Comparison of ENCODE assay signal across 10 cellular contexts in genomic region chr19:10730932-10731331, GRCh38. TPM values are rescaled to one million over a fixed set of nuclear protein-coding genes. Genes with fewer than 3 reads are reported as not detected.
DNase-seq lines count a peak whose midpoint lies in the region; ATAC-seq and TF ChIP-seq lines count a peak whose summit lies in the region.
"Had no signal": no experiment of that assay in that cellular context is flagged by ENCODE, and none has a peak within 500 bp of the region (broad histone marks: within the 10 kb centered on the region; RNA-seq: fewer than 3 reads in every experiment).

No MANE protein-coding gene starts in this region.

- intact Hi-C loops in activated CD8-positive, alpha-beta T cell treated with anti-CD3 and anti-CD28 coated beads for 36 hours (cut with micrococcal nuclease) = no loop called here
- intact Hi-C loops in left ventricle myocardium inferior (cut with micrococcal nuclease) (no loop called here), spleen (cut with DNase I; ENCODE audit: low total_unique reads) (no loop called here)

- peaks cover 4% of the 10 kb centered on the region for H3K9me3 Mint-ChIP-seq in activated CD8-positive, alpha-beta T cell treated with anti-CD3 and anti-CD28 coated beads for 36 hours
- H3K9me3 Mint-ChIP-seq in glutamatergic neuron (ENCODE audit: unreplicated experiment) = peaks cover 6% of the 10 kb centered on the region

- POLR2A ChIA-PET in activated CD8-positive, alpha-beta T cell treated with anti-CD3 and anti-CD28 coated beads for 36 hours (lab: Charles Lee) = interaction anchor here (0.6 to 1.7 kb wide), 3 partner anchors 9 to 28 kb away, joined by 3 to 9 read pairs (median 8); partner anchors contain the start of gene DNM2

- H3K36me3 Mint-ChIP-seq in activated CD8-positive, alpha-beta T cell treated with anti-CD3 and anti-CD28 coated beads for 36 hours (ENCODE audit: low read depth) = peaks cover 24% of the 10 kb centered on the region
- H3K36me3 Mint-ChIP-seq in glutamatergic neuron (ENCODE audit: unreplicated experiment) = no peaks in the 10 kb centered on the region

- H3K27ac ChIP-seq in HL-60 (replicated peaks) (peak overlapping the region; percentile 32), left ventricle myocardium inferior (replicated peaks) (peak overlapping the region; percentile 75), spleen (peak overlapping the region; percentile 57 to 89 (median 85))

- TF ChIP-seq CTCF in HL-60 (IDR thresholded peaks at IDR 0.05; ENCODE audit: insufficient read depth, low read length) (no peak), left ventricle myocardium inferior (IDR thresholded peaks at IDR 0.05; ENCODE audit: borderline replicate concordance) (no peak), spleen (IDR thresholded peaks at IDR 0.05 in 8 of 11, conservative IDR thresholded peaks at IDR 0.05 in 3 of 11) (no peak), glutamatergic neuron (IDR thresholded peaks at IDR 0.05; ENCODE audit: partially characterized antibody, unreplicated experiment) (no peak)
- TF ChIP-seq CTCF in activated CD8-positive, alpha-beta T cell treated with anti-CD3 and anti-CD28 coated beads for 36 hours (IDR thresholded peaks at IDR 0.05) = no peak

- peaks cover 47% of the 10 kb centered on the region for H3K4me1 Mint-ChIP-seq in activated CD8-positive, alpha-beta T cell treated with anti-CD3 and anti-CD28 coated beads for 36 hours (ENCODE audit: low read depth)
- H3K4me1 Mint-ChIP-seq in glutamatergic neuron (ENCODE audit: low read depth, unreplicated experiment) = peaks cover 8% of the 10 kb centered on the region

- CTCF ChIA-PET in activated CD8-positive, alpha-beta T cell treated with anti-CD3 and anti-CD28 coated beads for 36 hours (lab: Charles Lee) = interaction anchor here (1.0 to 1.6 kb wide), 9 partner anchors 12 to 134 kb away, joined by 3 to 9 read pairs (median 4); no protein-coding TSS in a partner anchor

- H3K27me3 Mint-ChIP-seq in activated CD8-positive, alpha-beta T cell treated with anti-CD3 and anti-CD28 coated beads for 36 hours = no peaks in the 10 kb centered on the region
- H3K27me3 Mint-ChIP-seq in glutamatergic neuron (ENCODE audit: unreplicated experiment) = no peaks in the 10 kb centered on the region

- H3K4me1 ChIP-seq in left ventricle myocardium inferior = peaks cover 91% of the 10 kb centered on the region
- H3K4me1 ChIP-seq in spleen = peaks cover 23 to 100% (median 76%) of the 10 kb centered on the region in 6 donors
- H3K4me1 ChIP-seq: pancreas had no signal

- H3K27me3 ChIP-seq in HL-60 (ENCODE audit: insufficient read depth, poor library complexity, severe bottlenecking) (no peaks in the 10 kb centered on the region), left ventricle myocardium inferior (ENCODE audit: low read depth) (no peaks in the 10 kb centered on the region), spleen (replicated peaks in 1 of 7) (no peaks in the 10 kb centered on the region)
- H3K27me3 ChIP-seq: pancreas had no signal

- ATAC-seq in activated CD8-positive, alpha-beta T cell treated with anti-CD3 and anti-CD28 coated beads for 36 hours = no peak

- WGBS in spleen, 5 donors = 53 to 95% (median 70%) methylated on average over 5 to 12 of the region's 12 CpGs

- no peaks in the 10 kb centered on the region for H3K9me3 ChIP-seq in left ventricle myocardium inferior (replicated peaks)
- H3K9me3 ChIP-seq in spleen = no peaks in the 10 kb centered on the region
- H3K9me3 ChIP-seq: pancreas had no signal

- no peak for TF ChIP-seq POLR2A in spleen (IDR thresholded peaks at IDR 0.05)

- peak overlapping the region; percentile 60 for H3K4me3 Mint-ChIP-seq in activated CD8-positive, alpha-beta T cell treated with anti-CD3 and anti-CD28 coated beads for 36 hours
- no peak overlapping the region for H3K4me3 Mint-ChIP-seq in glutamatergic neuron (ENCODE audit: unreplicated experiment)

- H3K27ac Mint-ChIP-seq in activated CD8-positive, alpha-beta T cell treated with anti-CD3 and anti-CD28 coated beads for 36 hours = peak overlapping the region; percentile 87
- H3K27ac Mint-ChIP-seq in glutamatergic neuron (ENCODE audit: unreplicated experiment) = no peak overlapping the region

- H3K36me3 ChIP-seq in left ventricle myocardium inferior (no peaks in the 10 kb centered on the region), spleen (peaks cover 0 to 22% (median 0%) of the 10 kb centered on the region in 6 donors)
- H3K36me3 ChIP-seq: pancreas had no signal

- DNase-seq in HL-60 (ENCODE audit: low read depth in 1 of 2, low spot score in 1 of 2) = no peak
- DNase-seq in activated CD8-positive, alpha-beta T cell treated with anti-CD3 and anti-CD28 coated beads for 36 hours = no peak
- DNase-seq in left ventricle myocardium inferior = peak; percentile 39
- DNase-seq in spleen = peak; percentile 80
- DNase-seq in glutamatergic neuron = no peak
- no peak for DNase-seq in stimulated activated naive CD4-positive, alpha-beta T cell (lab: John Stamatoyannopoulos, UW)
- DNase-seq in mucosa of gallbladder (ENCODE audit: low spot score) = no peak
- DNase-seq: EL, NCI-H510A had no signal

- no peak overlapping the region for H3K4me3 ChIP-seq in HL-60 (replicated peaks; ENCODE audit: insufficient read depth, low read length)
- H3K4me3 ChIP-seq in left ventricle myocardium inferior = no peak overlapping the region
- peak overlapping the region in 1 of 8 donors; percentile 50 for H3K4me3 ChIP-seq in spleen
- H3K4me3 ChIP-seq: pancreas had no signal

RNA-seq across cellular contexts. Expression of gene DNM2, which starts 13.1 kb away (rescaled TPM):
- total RNA-seq in activated CD8-positive, alpha-beta T cell treated with anti-CD3 and anti-CD28 coated beads for 36 hours = 100 to 1,000 TPM; 151 to 153 TPM
- 156 TPM for total RNA-seq in left ventricle myocardium inferior
- 100 to 1,000 TPM; 175 to 298 (median 197) TPM for total RNA-seq in spleen
- 100 to 1,000 TPM in 1 of 3 donors, 10 to 100 TPM in 2; 57.1 to 104 (median 89.0) TPM for polyA plus RNA-seq in spleen
- total RNA-seq in glutamatergic neuron (ENCODE audit: unreplicated experiment) = 227 TPM
- 227 TPM for total RNA-seq in mucosa of gallbladder

RNA-seq across cellular contexts. Expression of gene QTRT1, which starts 29.7 kb away (rescaled TPM):
- 10 to 100 TPM; 56.8 to 61.8 TPM for total RNA-seq in activated CD8-positive, alpha-beta T cell treated with anti-CD3 and anti-CD28 coated beads for 36 hours
- total RNA-seq in left ventricle myocardium inferior = 30.5 TPM
- total RNA-seq in spleen = 10 to 100 TPM; 20.6 to 49.4 (median 33.6) TPM
- 100 to 1,000 TPM in 2 of 3 donors, 10 to 100 TPM in 1; 65.3 to 114 (median 111) TPM for polyA plus RNA-seq in spleen
- 35.1 TPM for total RNA-seq in glutamatergic neuron (ENCODE audit: unreplicated experiment)
- 48.2 TPM for total RNA-seq in mucosa of gallbladder

Comparison
In these comparisons a context has a peak if more than half of its experiments do, and no peak if none do; other contexts are left out.
1. DNase-seq: peak in left ventricle myocardium inferior (single experiment) and spleen (single experiment); none in HL-60 (0 of 2), activated CD8-positive, alpha-beta T cell treated with anti-CD3 and anti-CD28 coated beads for 36 hours (single experiment), glutamatergic neuron (single experiment), stimulated activated naive CD4-positive, alpha-beta T cell (0 of 6) and mucosa of gallbladder (single experiment).
2. H3K27ac ChIP-seq: peak in every context shown above with its lines; median percentile 85 in spleen; 75 in left ventricle myocardium inferior; 32 in HL-60.